1 cellular context compared by ENCODE assay signal in the genomic region with DNA sequence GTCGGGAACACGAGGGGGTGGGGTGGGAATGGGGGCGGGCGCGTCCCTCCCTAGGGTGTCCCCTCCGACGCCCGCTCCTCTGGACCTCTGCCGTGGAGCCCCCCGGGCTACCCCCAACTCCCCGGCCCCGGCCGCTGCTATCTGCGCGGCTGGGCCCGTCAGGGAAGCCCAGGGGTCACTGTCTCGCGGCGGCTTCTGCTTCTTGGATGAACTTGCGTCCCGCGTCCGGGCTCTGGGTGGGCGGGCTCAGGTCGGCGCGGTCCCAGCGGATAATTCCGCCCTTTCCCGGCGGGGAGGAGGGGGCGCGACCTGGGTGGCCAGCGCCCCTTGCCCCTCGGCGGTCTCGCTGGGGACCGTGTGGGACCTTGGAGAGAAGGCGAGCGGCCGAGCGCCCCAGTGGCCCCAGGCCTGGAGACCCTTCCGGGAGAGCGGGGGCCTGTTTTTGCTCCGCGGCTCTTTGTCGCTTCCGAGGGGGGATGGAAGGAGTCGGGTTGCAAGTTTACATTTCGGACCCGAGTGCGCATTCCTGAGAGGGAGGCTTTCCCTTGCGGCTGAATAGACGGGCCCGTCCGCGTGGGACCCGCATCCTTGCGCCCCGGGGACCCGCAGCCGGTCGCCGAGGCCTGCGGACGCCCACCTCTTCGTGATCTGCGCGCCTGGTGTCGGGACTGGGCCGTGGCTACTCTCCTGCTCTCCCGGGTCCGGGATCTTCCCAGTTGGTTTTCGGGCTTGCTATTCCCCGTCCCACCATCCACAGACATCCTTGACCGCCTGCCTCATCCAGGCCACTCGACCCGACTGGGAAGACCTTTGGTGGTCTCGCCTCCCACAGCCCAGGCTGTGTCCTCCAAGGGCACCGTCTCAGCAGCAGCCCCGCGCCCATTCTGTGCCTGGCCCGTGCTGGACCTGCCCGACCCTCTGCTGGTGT.
A peak's percentile ranks its signal among the peaks of the same experiment; 100 is the strongest.
TF ChIP-seq lines count a peak whose summit lies in the region.

No MANE protein-coding gene starts in this region.

TF ChIP-seq in HepG2, 621 proteins besides CTCF, POLR2A, EP300 and RAD21 (continued from another document and continues in another):
- TF ChIP-seq, protein P1, sequence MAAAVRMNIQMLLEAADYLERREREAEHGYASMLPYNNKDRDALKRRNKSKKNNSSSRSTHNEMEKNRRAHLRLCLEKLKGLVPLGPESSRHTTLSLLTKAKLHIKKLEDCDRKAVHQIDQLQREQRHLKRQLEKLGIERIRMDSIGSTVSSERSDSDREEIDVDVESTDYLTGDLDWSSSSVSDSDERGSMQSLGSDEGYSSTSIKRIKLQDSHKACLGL (CRISPR knock-in tag; IDR thresholded peaks at IDR 0.05), result 0 out of 2 replicates have a peak, but pooled peaks have one; percentile 38
- TF ChIP-seq ZNF567 (CRISPR knock-in tag; IDR thresholded peaks at IDR 0.05; ENCODE audit: borderline replicate concordance) (peak; percentile 44; the same call in 1 of the 2 replicates), ZNF619 (CRISPR knock-in tag; IDR thresholded peaks at IDR 0.05) (peak; percentile 48; the same call in 1 of the 2 replicates), ELF3 (CRISPR knock-in tag; IDR thresholded peaks at IDR 0.05) (no peak), TEAD3 (CRISPR knock-in tag; optimal IDR thresholded peaks at IDR 0.05; ENCODE audit: borderline replicate concordance) (peak; percentile 39), ARNT2 (CRISPR knock-in tag; IDR thresholded peaks at IDR 0.05; ENCODE audit: low read depth) (no peak), AGO2 (optimal IDR thresholded peaks at IDR 0.05; ENCODE audit: low read depth, low read length) (peak; percentile 49), MTA3 (CRISPR knock-in tag; IDR thresholded peaks at IDR 0.05) (no peak), ZNF790 (CRISPR knock-in tag; IDR thresholded peaks at IDR 0.05; ENCODE audit: borderline replicate concordance) (0 out of 2 replicates have a peak, but pooled peaks have one; percentile 1), MAX (IDR thresholded peaks at IDR 0.05) (no peak), KMT2B (CRISPR knock-in tag; IDR thresholded peaks at IDR 0.05) (no peak), MYC (CRISPR knock-in tag; IDR thresholded peaks at IDR 0.05; ENCODE audit: borderline replicate concordance) (no peak), KDM5B (CRISPR knock-in tag; IDR thresholded peaks at IDR 0.05; ENCODE audit: borderline replicate concordance) (peak; percentile 57; the same call in 1 of the 2 replicates), TSC22D2 (CRISPR knock-in tag; IDR thresholded peaks at IDR 0.05; ENCODE audit: borderline replicate concordance) (no peak), ZNF432 (CRISPR knock-in tag; IDR thresholded peaks at IDR 0.05; ENCODE audit: borderline replicate concordance) (no peak), ZNF20 (CRISPR knock-in tag; IDR thresholded peaks at IDR 0.05) (no peak), PAWR (CRISPR knock-in tag; IDR thresholded peaks at IDR 0.05; ENCODE audit: borderline replicate concordance) (no peak), MATR3 (CRISPR knock-in tag; IDR thresholded peaks at IDR 0.05) (no peak), MIER2 (CRISPR knock-in tag; IDR thresholded peaks at IDR 0.05) (no peak), RFX1 (IDR thresholded peaks at IDR 0.05) (no peak), KLF15 (CRISPR knock-in tag; IDR thresholded peaks at IDR 0.05; ENCODE audit: borderline replicate concordance) (no peak), ZNF460 (CRISPR knock-in tag; IDR thresholded peaks at IDR 0.05; ENCODE audit: borderline replicate concordance) (no peak), TERF1 (CRISPR knock-in tag; IDR thresholded peaks at IDR 0.05) (no peak), BCLAF1 (IDR thresholded peaks at IDR 0.05) (no peak), ZBTB34 (CRISPR knock-in tag; IDR thresholded peaks at IDR 0.05) (0 out of 2 replicates have a peak, but pooled peaks have one; percentile 20), ZNF30 (CRISPR knock-in tag; IDR thresholded peaks at IDR 0.05) (0 out of 2 replicates have a peak, but pooled peaks have one; percentile 45), ZBTB14 (CRISPR knock-in tag; IDR thresholded peaks at IDR 0.05) (no peak), SRSF1 (optimal IDR thresholded peaks at IDR 0.05; ENCODE audit: low read depth, low read length) (peak; percentile 47), BORCS8-MEF2B (CRISPR knock-in tag; IDR thresholded peaks at IDR 0.05) (peak; percentile 44; the same call in 1 of the 2 replicates), KDM2A (CRISPR knock-in tag; IDR thresholded peaks at IDR 0.05; ENCODE audit: borderline replicate concordance, low read depth) (peak; percentile 63; the same call in 1 of the 2 replicates), TFDP2 (CRISPR knock-in tag; IDR thresholded peaks at IDR 0.05) (peak; percentile 37; the same call in 1 of the 2 replicates), HNRNPLL (IDR thresholded peaks at IDR 0.05; ENCODE audit: low read depth, low read length, poor library complexity, severe bottlenecking) (peak; percentile 33)
- TF ChIP-seq, protein P2, sequence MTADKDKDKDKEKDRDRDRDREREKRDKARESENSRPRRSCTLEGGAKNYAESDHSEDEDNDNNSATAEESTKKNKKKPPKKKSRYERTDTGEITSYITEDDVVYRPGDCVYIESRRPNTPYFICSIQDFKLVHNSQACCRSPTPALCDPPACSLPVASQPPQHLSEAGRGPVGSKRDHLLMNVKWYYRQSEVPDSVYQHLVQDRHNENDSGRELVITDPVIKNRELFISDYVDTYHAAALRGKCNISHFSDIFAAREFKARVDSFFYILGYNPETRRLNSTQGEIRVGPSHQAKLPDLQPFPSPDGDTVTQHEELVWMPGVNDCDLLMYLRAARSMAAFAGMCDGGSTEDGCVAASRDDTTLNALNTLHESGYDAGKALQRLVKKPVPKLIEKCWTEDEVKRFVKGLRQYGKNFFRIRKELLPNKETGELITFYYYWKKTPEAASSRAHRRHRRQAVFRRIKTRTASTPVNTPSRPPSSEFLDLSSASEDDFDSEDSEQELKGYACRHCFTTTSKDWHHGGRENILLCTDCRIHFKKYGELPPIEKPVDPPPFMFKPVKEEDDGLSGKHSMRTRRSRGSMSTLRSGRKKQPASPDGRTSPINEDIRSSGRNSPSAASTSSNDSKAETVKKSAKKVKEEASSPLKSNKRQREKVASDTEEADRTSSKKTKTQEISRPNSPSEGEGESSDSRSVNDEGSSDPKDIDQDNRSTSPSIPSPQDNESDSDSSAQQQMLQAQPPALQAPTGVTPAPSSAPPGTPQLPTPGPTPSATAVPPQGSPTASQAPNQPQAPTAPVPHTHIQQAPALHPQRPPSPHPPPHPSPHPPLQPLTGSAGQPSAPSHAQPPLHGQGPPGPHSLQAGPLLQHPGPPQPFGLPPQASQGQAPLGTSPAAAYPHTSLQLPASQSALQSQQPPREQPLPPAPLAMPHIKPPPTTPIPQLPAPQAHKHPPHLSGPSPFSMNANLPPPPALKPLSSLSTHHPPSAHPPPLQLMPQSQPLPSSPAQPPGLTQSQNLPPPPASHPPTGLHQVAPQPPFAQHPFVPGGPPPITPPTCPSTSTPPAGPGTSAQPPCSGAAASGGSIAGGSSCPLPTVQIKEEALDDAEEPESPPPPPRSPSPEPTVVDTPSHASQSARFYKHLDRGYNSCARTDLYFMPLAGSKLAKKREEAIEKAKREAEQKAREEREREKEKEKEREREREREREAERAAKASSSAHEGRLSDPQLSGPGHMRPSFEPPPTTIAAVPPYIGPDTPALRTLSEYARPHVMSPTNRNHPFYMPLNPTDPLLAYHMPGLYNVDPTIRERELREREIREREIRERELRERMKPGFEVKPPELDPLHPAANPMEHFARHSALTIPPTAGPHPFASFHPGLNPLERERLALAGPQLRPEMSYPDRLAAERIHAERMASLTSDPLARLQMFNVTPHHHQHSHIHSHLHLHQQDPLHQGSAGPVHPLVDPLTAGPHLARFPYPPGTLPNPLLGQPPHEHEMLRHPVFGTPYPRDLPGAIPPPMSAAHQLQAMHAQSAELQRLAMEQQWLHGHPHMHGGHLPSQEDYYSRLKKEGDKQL (CRISPR knock-in tag; IDR thresholded peaks at IDR 0.05; ENCODE audit: low read depth), result no peak
- TF ChIP-seq, protein P3, sequence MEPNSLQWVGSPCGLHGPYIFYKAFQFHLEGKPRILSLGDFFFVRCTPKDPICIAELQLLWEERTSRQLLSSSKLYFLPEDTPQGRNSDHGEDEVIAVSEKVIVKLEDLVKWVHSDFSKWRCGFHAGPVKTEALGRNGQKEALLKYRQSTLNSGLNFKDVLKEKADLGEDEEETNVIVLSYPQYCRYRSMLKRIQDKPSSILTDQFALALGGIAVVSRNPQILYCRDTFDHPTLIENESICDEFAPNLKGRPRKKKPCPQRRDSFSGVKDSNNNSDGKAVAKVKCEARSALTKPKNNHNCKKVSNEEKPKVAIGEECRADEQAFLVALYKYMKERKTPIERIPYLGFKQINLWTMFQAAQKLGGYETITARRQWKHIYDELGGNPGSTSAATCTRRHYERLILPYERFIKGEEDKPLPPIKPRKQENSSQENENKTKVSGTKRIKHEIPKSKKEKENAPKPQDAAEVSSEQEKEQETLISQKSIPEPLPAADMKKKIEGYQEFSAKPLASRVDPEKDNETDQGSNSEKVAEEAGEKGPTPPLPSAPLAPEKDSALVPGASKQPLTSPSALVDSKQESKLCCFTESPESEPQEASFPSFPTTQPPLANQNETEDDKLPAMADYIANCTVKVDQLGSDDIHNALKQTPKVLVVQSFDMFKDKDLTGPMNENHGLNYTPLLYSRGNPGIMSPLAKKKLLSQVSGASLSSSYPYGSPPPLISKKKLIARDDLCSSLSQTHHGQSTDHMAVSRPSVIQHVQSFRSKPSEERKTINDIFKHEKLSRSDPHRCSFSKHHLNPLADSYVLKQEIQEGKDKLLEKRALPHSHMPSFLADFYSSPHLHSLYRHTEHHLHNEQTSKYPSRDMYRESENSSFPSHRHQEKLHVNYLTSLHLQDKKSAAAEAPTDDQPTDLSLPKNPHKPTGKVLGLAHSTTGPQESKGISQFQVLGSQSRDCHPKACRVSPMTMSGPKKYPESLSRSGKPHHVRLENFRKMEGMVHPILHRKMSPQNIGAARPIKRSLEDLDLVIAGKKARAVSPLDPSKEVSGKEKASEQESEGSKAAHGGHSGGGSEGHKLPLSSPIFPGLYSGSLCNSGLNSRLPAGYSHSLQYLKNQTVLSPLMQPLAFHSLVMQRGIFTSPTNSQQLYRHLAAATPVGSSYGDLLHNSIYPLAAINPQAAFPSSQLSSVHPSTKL (CRISPR knock-in tag; IDR thresholded peaks at IDR 0.05), result peak; percentile 34; the same call in 1 of the 2 replicates
